Comparison of ENCODE assay signal across 12 cellular contexts in genomic region chr9:89491688-89492087, GRCh38. TPM values are rescaled to one million over a fixed set of nuclear protein-coding genes. Genes with fewer than 3 reads are reported as not detected.
A peak's percentile ranks its signal among the peaks of the same experiment; 100 is the strongest.
DNase-seq lines count a peak whose midpoint lies in the region; ATAC-seq and TF ChIP-seq lines count a peak whose summit lies in the region.
"Had no signal": no experiment of that assay in that cellular context is flagged by ENCODE, and none has a peak within 500 bp of the region (broad histone marks: within the 10 kb centered on the region; RNA-seq: fewer than 3 reads in every experiment).

No MANE protein-coding gene starts in this region.

- no peaks in the 10 kb centered on the region for H3K27me3 Mint-ChIP-seq in activated CD8-positive, alpha-beta memory T cell treated with anti-CD3 and anti-CD28 coated beads, Interleukin-2, amount 10 ng/mL, durations not matched to agents 7 days and 5 days
- H3K27me3 Mint-ChIP-seq in glutamatergic neuron (ENCODE audit: unreplicated experiment) (peaks cover 14% of the 10 kb centered on the region), osteocyte (ENCODE audit: unreplicated experiment) (peaks cover 7% of the 10 kb centered on the region)

- TF ChIP-seq CTCF in glutamatergic neuron (IDR thresholded peaks at IDR 0.05; ENCODE audit: partially characterized antibody, unreplicated experiment) (no peak), osteocyte (IDR thresholded peaks at IDR 0.05) (no peak)

- peak; percentile 34 for DNase-seq in stimulated activated naive CD4-positive, alpha-beta T cell treated with Interleukin-2 at 50 U/mL for 16 hours (lab: John Stamatoyannopoulos, UW)
- DNase-seq in stimulated activated naive CD4-positive, alpha-beta T cell (lab: John Stamatoyannopoulos, UW), result no peak
- DNase-seq in activated CD8-positive, alpha-beta memory T cell treated with anti-CD3 and anti-CD28 coated beads, Interleukin-2, amount 10 ng/mL, durations not matched to agents 7 days and 5 days, result no peak
- DNase-seq in glutamatergic neuron (no peak), SIG-M5 treated with dmso at 0.1 percent for 504 hours (lab: John Stamatoyannopoulos, UW; ENCODE audit: unreplicated experiment) (no peak), osteocyte (ENCODE audit: extremely low spot score, unreplicated experiment) (no peak), NCI-H526 treated with DMSO at 0.1 percent for 48 hours (lab: John Stamatoyannopoulos, UW) (no peak)
- DNase-seq in NK-92 treated with Interleukin-12 subunit alpha and Interleukin-12 subunit beta, amount 100 ng/mL, for 24 hours (lab: John Stamatoyannopoulos, UW), result no peak
- DNase-seq: activated gamma-delta T cell treated with Interleukin-2 at 50 U/mL for 16 hours, HCEC 1CT, MV-4-11, NCI-H446 had no signal

- peak overlapping the region; percentile 35 for H3K4me3 Mint-ChIP-seq in activated CD8-positive, alpha-beta memory T cell treated with anti-CD3 and anti-CD28 coated beads, Interleukin-2, amount 10 ng/mL, durations not matched to agents 7 days and 5 days
- H3K4me3 Mint-ChIP-seq in glutamatergic neuron (ENCODE audit: unreplicated experiment), result peak overlapping the region; percentile 57
- H3K4me3 Mint-ChIP-seq in osteocyte (ENCODE audit: unreplicated experiment), result no peak overlapping the region

- H3K27ac Mint-ChIP-seq in activated CD8-positive, alpha-beta memory T cell treated with anti-CD3 and anti-CD28 coated beads, Interleukin-2, amount 10 ng/mL, durations not matched to agents 7 days and 5 days, result peak overlapping the region; percentile 65
- H3K27ac Mint-ChIP-seq in glutamatergic neuron (ENCODE audit: unreplicated experiment), result peak overlapping the region; percentile 29
- no peak overlapping the region for H3K27ac Mint-ChIP-seq in osteocyte (ENCODE audit: unreplicated experiment)

- peak; percentile 27 for ATAC-seq in activated CD8-positive, alpha-beta memory T cell treated with anti-CD3 and anti-CD28 coated beads, Interleukin-2, amount 10 ng/mL, durations not matched to agents 7 days and 5 days

- peaks cover 91% of the 10 kb centered on the region for H3K4me1 Mint-ChIP-seq in activated CD8-positive, alpha-beta memory T cell treated with anti-CD3 and anti-CD28 coated beads, Interleukin-2, amount 10 ng/mL, durations not matched to agents 7 days and 5 days
- H3K4me1 Mint-ChIP-seq in glutamatergic neuron (ENCODE audit: low read depth, unreplicated experiment) (peaks cover 52% of the 10 kb centered on the region), osteocyte (ENCODE audit: unreplicated experiment) (no peaks in the 10 kb centered on the region)

- no peaks in the 10 kb centered on the region for H3K9me3 Mint-ChIP-seq in activated CD8-positive, alpha-beta memory T cell treated with anti-CD3 and anti-CD28 coated beads, Interleukin-2, amount 10 ng/mL, durations not matched to agents 7 days and 5 days (ENCODE audit: low read depth)
- peaks cover 20% of the 10 kb centered on the region for H3K9me3 Mint-ChIP-seq in glutamatergic neuron (ENCODE audit: unreplicated experiment)
- no peaks in the 10 kb centered on the region for H3K9me3 Mint-ChIP-seq in osteocyte (ENCODE audit: unreplicated experiment)

- H3K36me3 Mint-ChIP-seq in activated CD8-positive, alpha-beta memory T cell treated with anti-CD3 and anti-CD28 coated beads, Interleukin-2, amount 10 ng/mL, durations not matched to agents 7 days and 5 days, result peaks cover 74% of the 10 kb centered on the region
- no peaks in the 10 kb centered on the region for H3K36me3 Mint-ChIP-seq in glutamatergic neuron (ENCODE audit: unreplicated experiment)
- no peaks in the 10 kb centered on the region for H3K36me3 Mint-ChIP-seq in osteocyte (ENCODE audit: unreplicated experiment)

- CTCF ChIA-PET in activated CD8-positive, alpha-beta memory T cell treated with anti-CD3 and anti-CD28 coated beads, Interleukin-2, amount 10 ng/mL, durations not matched to agents 7 days and 5 days (lab: Charles Lee), result interaction anchor here (0.8 to 4.6 kb wide), 4 partner anchors 10 to 63 kb away, joined by 3 to 36 read pairs (median 4); no protein-coding TSS in a partner anchor

RNA-seq across cellular contexts. Expression of gene SEMA4D, which starts 6.2 kb away (rescaled TPM):
- total RNA-seq in activated CD8-positive, alpha-beta memory T cell treated with anti-CD3 and anti-CD28 coated beads, Interleukin-2, amount 10 ng/mL, durations not matched to agents 7 days and 5 days, result 100 to 1,000 TPM; 408 to 525 TPM
- total RNA-seq in glutamatergic neuron (ENCODE audit: unreplicated experiment) (192 TPM), osteocyte (2.0 and 2.2 TPM in 2 replicates)

Comparison
In these comparisons a context has a peak if more than half of its experiments do, and no peak if none do; other contexts are left out.
1. RNA of gene SEMA4D, which starts 6.2 kb away (total RNA-seq): 408 to 525 TPM in activated CD8-positive, alpha-beta memory T cell treated with anti-CD3 and anti-CD28 coated beads, Interleukin-2, amount 10 ng/mL, durations not matched to agents 7 days and 5 days and 192 TPM in glutamatergic neuron (single experiment); 2.0 to 2.2 TPM in osteocyte; every median in the first group is over 10 times any median in the second.